Comparison of ENCODE assay signal across 8 cellular contexts in the genomic region with DNA sequence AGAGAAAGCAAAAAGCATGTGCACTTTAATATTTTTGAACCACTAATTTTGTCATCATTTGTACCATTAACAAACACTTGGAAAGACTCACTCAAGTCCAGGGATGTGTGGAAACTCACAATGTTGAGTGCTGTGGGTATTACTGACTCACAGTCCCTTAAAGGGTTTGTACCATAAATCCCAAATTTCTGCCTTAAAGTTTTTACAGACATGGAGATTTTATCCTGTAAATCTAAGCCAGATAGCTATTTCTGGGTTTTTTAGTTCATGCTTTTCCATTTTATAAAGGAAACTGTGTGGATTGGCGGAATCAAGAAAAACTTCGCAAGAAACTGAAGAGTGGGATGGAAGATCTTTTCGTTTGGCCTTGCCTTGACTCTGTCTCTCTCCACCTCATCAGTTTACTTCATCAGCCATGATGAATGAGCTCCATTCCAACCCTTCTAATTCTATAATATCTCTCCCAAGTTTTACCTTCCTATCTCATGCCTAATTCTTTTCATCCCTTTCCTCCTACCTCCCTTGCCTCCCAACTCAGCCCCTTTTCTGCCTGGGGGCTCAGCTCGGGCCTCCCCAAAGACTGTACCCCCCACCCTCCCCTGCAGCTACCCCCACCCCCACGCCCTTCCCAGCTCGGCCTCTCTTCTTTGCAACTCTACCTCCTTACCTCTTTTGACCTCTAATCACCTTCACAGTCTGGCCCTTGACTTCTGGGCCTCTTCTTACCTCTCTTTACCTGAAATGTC.
DNase-seq lines count a peak whose midpoint lies in the region; ATAC-seq and TF ChIP-seq lines count a peak whose summit lies in the region.

No MANE protein-coding gene starts in this region.

- POLR2A ChIA-PET in activated CD4-positive, alpha-beta T cell treated with anti-CD3 and anti-CD28 coated beads for 36 hours (lab: Charles Lee) = interaction anchor here (0.7 to 2.6 kb wide), 12 partner anchors 12 to 1158 kb away, joined by 3 to 10 read pairs (median 5); a partner anchor contains a TSS
- POLR2A ChIA-PET in activated B cell treated with CpG ODN at 0.5 μM for 24 hours (lab: Charles Lee) = interaction anchor here (0.9 to 4.9 kb wide), 11 partner anchors 10 to 314 kb away, joined by 3 to 51 read pairs (median 5); a partner anchor contains a TSS

- 29% methylated on average over 5 of the region's 6 CpGs for WGBS in smooth muscle cell (ENCODE audit: low lambda C conversion rate)

- peak overlapping the region; percentile 95 for H3K4me3 Mint-ChIP-seq in activated CD4-positive, alpha-beta T cell treated with anti-CD3 and anti-CD28 coated beads for 36 hours
- H3K4me3 Mint-ChIP-seq in activated B cell treated with CpG ODN at 0.5 μM for 24 hours = peak overlapping the region; percentile 99

- no peak for DNase-seq in activated CD4-positive, alpha-beta T cell treated with anti-CD3 and anti-CD28 coated beads for 36 hours
- DNase-seq in activated CD4-positive, alpha-beta T cell treated with anti-CD3 and anti-CD28 coated beads, Interleukin-2, amount 50 U/mL, for 1 hour = no peak
- DNase-seq in activated B cell treated with CpG ODN at 0.5 μM for 24 hours = no peak
- peak; percentile 53 for DNase-seq in hepatic stellate cell (ENCODE audit: low spot score)
- DNase-seq in smooth muscle cell (lab: John Stamatoyannopoulos, UW; ENCODE audit: unreplicated experiment) = no peak
- no peak for DNase-seq in DMS79 treated with DMSO at 0.1 percent for 48 hours (lab: John Stamatoyannopoulos, UW)
- no peak for DNase-seq in NCI-H128 (lab: John Stamatoyannopoulos, UW; ENCODE audit: unreplicated experiment)

- peak overlapping the region; percentile 86 for H3K9ac ChIP-seq in smooth muscle cell (ENCODE audit: low read depth)

- peak overlapping the region; percentile 82 for H3K4me3 ChIP-seq in smooth muscle cell

- no peaks in the 10 kb centered on the region for H3K27me3 Mint-ChIP-seq in activated CD4-positive, alpha-beta T cell treated with anti-CD3 and anti-CD28 coated beads for 36 hours
- no peaks in the 10 kb centered on the region for H3K27me3 Mint-ChIP-seq in activated B cell treated with CpG ODN at 0.5 μM for 24 hours

- H3K4me1 Mint-ChIP-seq in activated CD4-positive, alpha-beta T cell treated with anti-CD3 and anti-CD28 coated beads for 36 hours = peaks cover 51% of the 10 kb centered on the region
- H3K4me1 Mint-ChIP-seq in activated B cell treated with CpG ODN at 0.5 μM for 24 hours = peaks cover 65% of the 10 kb centered on the region

- TF ChIP-seq CTCF in activated B cell treated with CpG ODN at 0.5 μM for 24 hours (IDR thresholded peaks at IDR 0.05) = no peak
- TF ChIP-seq CTCF in smooth muscle cell (IDR thresholded peaks at IDR 0.05; ENCODE audit: borderline replicate concordance, insufficient read depth, poor library complexity, severe bottlenecking) = no peak

- intact Hi-C loops in activated CD4-positive, alpha-beta T cell treated with anti-CD3 and anti-CD28 coated beads for 36 hours (cut with DNase I, micrococcal nuclease) = loop anchor here (2.0 to 10.0 kb wide), 14 partner anchors 40 to 1884 kb away; a partner anchor contains a TSS
- intact Hi-C loops in activated B cell treated with CpG ODN at 0.5 μM for 24 hours (cut with micrococcal nuclease) = loop anchor here (5.0 kb wide), 1 partner anchor 167 kb away; no protein-coding TSS in a partner anchor

- H3K27ac Mint-ChIP-seq in activated CD4-positive, alpha-beta T cell treated with anti-CD3 and anti-CD28 coated beads for 36 hours = peak overlapping the region; percentile 97
- peak overlapping the region; percentile 99 for H3K27ac Mint-ChIP-seq in activated B cell treated with CpG ODN at 0.5 μM for 24 hours

- H3K36me3 Mint-ChIP-seq in activated CD4-positive, alpha-beta T cell treated with anti-CD3 and anti-CD28 coated beads for 36 hours (ENCODE audit: low read depth) = peaks cover 15% of the 10 kb centered on the region
- H3K36me3 Mint-ChIP-seq in activated B cell treated with CpG ODN at 0.5 μM for 24 hours (ENCODE audit: low read depth) = peaks cover 25% of the 10 kb centered on the region

- H3K36me3 ChIP-seq in smooth muscle cell (ENCODE audit: low read depth) = no peaks in the 10 kb centered on the region

- H3K79me2 ChIP-seq in smooth muscle cell (ENCODE audit: low read depth) = no peaks in the 10 kb centered on the region

- peak overlapping the region; percentile 88 for H3K27ac ChIP-seq in smooth muscle cell (ENCODE audit: low read depth)

- no peak for ATAC-seq in activated CD4-positive, alpha-beta T cell treated with anti-CD3 and anti-CD28 coated beads for 36 hours
- ATAC-seq in activated B cell treated with CpG ODN at 0.5 μM for 24 hours (ENCODE audit: low read depth) (no peak), HG03139 (IDR thresholded peaks at IDR 0.05; ENCODE audit: unreplicated experiment) (no peak)

- no peaks in the 10 kb centered on the region for H3K9me3 ChIP-seq in smooth muscle cell (replicated peaks; ENCODE audit: low read depth)

- H3K4me1 ChIP-seq in smooth muscle cell (ENCODE audit: low read depth) = peaks cover 28% of the 10 kb centered on the region

- H3F3A ChIP-seq in smooth muscle cell (ENCODE audit: low read depth) = peaks cover 14% of the 10 kb centered on the region

- peak overlapping the region; percentile 88 for H2AFZ ChIP-seq in smooth muscle cell (ENCODE audit: low read depth)

- peaks cover 14% of the 10 kb centered on the region for H4K20me1 ChIP-seq in smooth muscle cell (ENCODE audit: low read depth)

- no peaks in the 10 kb centered on the region for H3K9me3 Mint-ChIP-seq in activated CD4-positive, alpha-beta T cell treated with anti-CD3 and anti-CD28 coated beads for 36 hours (ENCODE audit: low read depth)
- H3K9me3 Mint-ChIP-seq in activated B cell treated with CpG ODN at 0.5 μM for 24 hours = no peaks in the 10 kb centered on the region

- CTCF ChIA-PET in activated CD4-positive, alpha-beta T cell treated with anti-CD3 and anti-CD28 coated beads for 36 hours (lab: Charles Lee) = interaction anchor here (0.5 to 2.1 kb wide), 8 partner anchors 11 to 204 kb away, joined by 3 to 12 read pairs (median 4); no protein-coding TSS in a partner anchor
- CTCF ChIA-PET in activated B cell treated with CpG ODN at 0.5 μM for 24 hours (lab: Charles Lee) = interaction anchor here (1.0 to 1.5 kb wide), 3 partner anchors 13 to 71 kb away, joined by 3 to 5 read pairs (median 5); no protein-coding TSS in a partner anchor

- peak overlapping the region; percentile 96 for H3K4me2 ChIP-seq in smooth muscle cell

- no peaks in the 10 kb centered on the region for H3K27me3 ChIP-seq in smooth muscle cell (ENCODE audit: low read depth)
